Comparison of ENCODE assay signal across 8 cellular contexts in the genomic region with DNA sequence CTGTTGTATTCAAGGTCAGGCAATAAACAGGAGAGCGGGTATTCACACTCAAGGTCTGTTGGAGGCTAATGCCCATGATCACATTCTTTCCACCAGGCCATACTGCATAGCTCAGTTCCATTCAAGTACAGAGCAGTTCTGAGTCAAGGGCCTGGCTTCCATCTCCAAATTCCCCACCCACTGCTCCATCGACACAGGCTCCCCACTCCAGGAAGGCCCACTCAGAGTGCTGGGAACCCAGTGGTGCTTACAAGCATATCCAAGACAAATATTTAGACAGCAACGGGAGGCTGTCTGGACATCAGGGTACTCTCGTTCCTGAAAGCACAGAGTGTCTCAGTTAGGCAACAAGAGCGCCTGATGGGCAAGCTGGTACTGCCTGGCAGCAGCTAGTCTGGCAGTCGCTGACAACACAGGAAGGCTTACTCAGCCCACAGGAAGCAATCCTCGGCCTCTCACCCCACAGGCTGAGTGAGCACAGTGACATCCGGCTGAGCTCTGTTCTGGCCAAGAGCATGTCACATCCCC. TPM values are rescaled to one million over a fixed set of nuclear protein-coding genes. Genes with fewer than 3 reads are reported as not detected.
A peak's percentile ranks its signal among the peaks of the same experiment; 100 is the strongest.
DNase-seq lines count a peak whose midpoint lies in the region; FAIRE-seq and TF ChIP-seq lines count a peak whose summit lies in the region.

No MANE protein-coding gene starts in this region.

- peaks cover 8% of the 10 kb centered on the region for H3K27me3 Mint-ChIP-seq in endothelial cell (ENCODE audit: unreplicated experiment)

- peak; percentile 87 for FAIRE-seq in GM18507 (lab: Jason Lieb, UNC)

- TF ChIP-seq CTCF in endothelial cell (IDR thresholded peaks at IDR 0.05; ENCODE audit: unreplicated experiment): no peak

- no peak overlapping the region for H3K4me3 Mint-ChIP-seq in endothelial cell (ENCODE audit: unreplicated experiment)

- H3K27me3 ChIP-seq in muscle layer of duodenum (ENCODE audit: low read depth, low read length): no peaks in the 10 kb centered on the region

- peaks cover 21 to 26% of the 10 kb centered on the region in 2 donors for H3K36me3 ChIP-seq in muscle layer of duodenum (ENCODE audit: control insufficient read depth in 1 of 2, insufficient read depth in 2 of 2, low read length in 2 of 2)

- peaks cover 9% of the 10 kb centered on the region for H3K36me3 Mint-ChIP-seq in endothelial cell (ENCODE audit: low read depth, unreplicated experiment)

- no peak overlapping the region for H3K4me3 ChIP-seq in muscle layer of duodenum (ENCODE audit: low read depth in 1 of 2, low read length in 2 of 2)

- DNase-seq in GM18507 (ENCODE audit: extremely low spot score, insufficient read length, low read depth) (peak; percentile 63), NCI-H226 (peak; percentile 95), endothelial cell (ENCODE audit: low spot score) (peak; percentile 41), NCI-H1105 treated with DMSO at 0.1 percent for 48 hours (lab: John Stamatoyannopoulos, UW) (no peak), NCI-H446 treated with DMSO at 0.1 percent for 48 hours (lab: John Stamatoyannopoulos, UW) (no peak)
- DNase-seq in activated CD8-positive, alpha-beta memory T cell treated with anti-CD3 and anti-CD28 coated beads, Interleukin-2, amount 50 U/mL, for 24 hours (ENCODE audit: extremely low read depth): peak; percentile 42
- peak; percentile 45 to 53 for DNase-seq in stimulated activated CD8-positive, alpha-beta memory T cell treated with anti-CD3 and anti-CD28 coated beads, Interleukin-7, amount 100 ng/mL, for 1 hour (ENCODE audit: low read depth in 2 of 2)

- peaks cover 11% of the 10 kb centered on the region for H3K4me1 Mint-ChIP-seq in endothelial cell (ENCODE audit: unreplicated experiment)

- no peaks in the 10 kb centered on the region for H3K9me3 Mint-ChIP-seq in endothelial cell (ENCODE audit: unreplicated experiment)

- peak overlapping the region; percentile 87 for H3K27ac ChIP-seq in muscle layer of duodenum (ENCODE audit: low read length)

- H3K4me1 ChIP-seq in muscle layer of duodenum (ENCODE audit: control insufficient read depth in 1 of 2, insufficient read depth in 2 of 2, low read length in 2 of 2): no peaks in the 10 kb centered on the region

- peak overlapping the region; percentile 66 for H3K27ac Mint-ChIP-seq in endothelial cell (ENCODE audit: unreplicated experiment)

- H3K9me3 ChIP-seq in muscle layer of duodenum (ENCODE audit: control insufficient read depth in 1 of 2, low read length in 2 of 2): no peaks in the 10 kb centered on the region

RNA-seq across cellular contexts. Expression of gene RFFL, which starts 40.9 kb away (rescaled TPM):
- total RNA-seq in endothelial cell (ENCODE audit: unreplicated experiment): 20.6 TPM

RNA-seq across cellular contexts. Expression of gene LIG3, which starts 42.3 kb away (rescaled TPM):
- 42.1 TPM for total RNA-seq in endothelial cell (ENCODE audit: unreplicated experiment)

Comparison
In these comparisons a context has a peak if more than half of its experiments do, and no peak if none do; other contexts are left out.
1. DNase-seq: peak in GM18507 (single experiment), NCI-H226 (single experiment), activated CD8-positive, alpha-beta memory T cell treated with anti-CD3 and anti-CD28 coated beads, Interleukin-2, amount 50 U/mL, for 24 hours (single experiment), endothelial cell (single experiment) and stimulated activated CD8-positive, alpha-beta memory T cell treated with anti-CD3 and anti-CD28 coated beads, Interleukin-7, amount 100 ng/mL, for 1 hour (2 of 2); none in NCI-H1105 treated with DMSO at 0.1 percent for 48 hours (single experiment) and NCI-H446 treated with DMSO at 0.1 percent for 48 hours (single experiment).